ENCODE assay signal across 1 cellular context in the genomic region with DNA sequence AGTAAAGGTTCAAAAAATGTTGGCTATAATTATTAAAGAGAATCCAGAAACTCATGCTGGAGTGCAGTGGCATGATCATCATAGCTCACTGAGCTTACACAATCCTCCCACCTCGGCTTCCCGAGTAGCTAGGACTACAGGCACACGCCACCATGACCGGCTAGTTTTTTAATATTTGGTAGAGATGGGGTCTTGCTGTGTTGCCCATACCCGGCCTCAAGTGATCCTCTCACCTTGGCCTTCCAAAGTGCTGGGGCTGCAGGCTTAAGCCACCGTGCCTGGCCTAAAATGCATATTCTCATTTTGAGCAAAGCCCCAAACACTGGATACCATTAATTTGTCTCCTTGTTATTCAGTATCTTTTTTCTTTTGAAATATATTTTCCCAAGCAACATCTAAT.
TF ChIP-seq lines count a peak whose summit lies in the region.

No MANE protein-coding gene starts in this region.

TF ChIP-seq in WTC11, 78 proteins besides CTCF, POLR2A, EP300 and RAD21:
- TF ChIP-seq, protein P1, sequence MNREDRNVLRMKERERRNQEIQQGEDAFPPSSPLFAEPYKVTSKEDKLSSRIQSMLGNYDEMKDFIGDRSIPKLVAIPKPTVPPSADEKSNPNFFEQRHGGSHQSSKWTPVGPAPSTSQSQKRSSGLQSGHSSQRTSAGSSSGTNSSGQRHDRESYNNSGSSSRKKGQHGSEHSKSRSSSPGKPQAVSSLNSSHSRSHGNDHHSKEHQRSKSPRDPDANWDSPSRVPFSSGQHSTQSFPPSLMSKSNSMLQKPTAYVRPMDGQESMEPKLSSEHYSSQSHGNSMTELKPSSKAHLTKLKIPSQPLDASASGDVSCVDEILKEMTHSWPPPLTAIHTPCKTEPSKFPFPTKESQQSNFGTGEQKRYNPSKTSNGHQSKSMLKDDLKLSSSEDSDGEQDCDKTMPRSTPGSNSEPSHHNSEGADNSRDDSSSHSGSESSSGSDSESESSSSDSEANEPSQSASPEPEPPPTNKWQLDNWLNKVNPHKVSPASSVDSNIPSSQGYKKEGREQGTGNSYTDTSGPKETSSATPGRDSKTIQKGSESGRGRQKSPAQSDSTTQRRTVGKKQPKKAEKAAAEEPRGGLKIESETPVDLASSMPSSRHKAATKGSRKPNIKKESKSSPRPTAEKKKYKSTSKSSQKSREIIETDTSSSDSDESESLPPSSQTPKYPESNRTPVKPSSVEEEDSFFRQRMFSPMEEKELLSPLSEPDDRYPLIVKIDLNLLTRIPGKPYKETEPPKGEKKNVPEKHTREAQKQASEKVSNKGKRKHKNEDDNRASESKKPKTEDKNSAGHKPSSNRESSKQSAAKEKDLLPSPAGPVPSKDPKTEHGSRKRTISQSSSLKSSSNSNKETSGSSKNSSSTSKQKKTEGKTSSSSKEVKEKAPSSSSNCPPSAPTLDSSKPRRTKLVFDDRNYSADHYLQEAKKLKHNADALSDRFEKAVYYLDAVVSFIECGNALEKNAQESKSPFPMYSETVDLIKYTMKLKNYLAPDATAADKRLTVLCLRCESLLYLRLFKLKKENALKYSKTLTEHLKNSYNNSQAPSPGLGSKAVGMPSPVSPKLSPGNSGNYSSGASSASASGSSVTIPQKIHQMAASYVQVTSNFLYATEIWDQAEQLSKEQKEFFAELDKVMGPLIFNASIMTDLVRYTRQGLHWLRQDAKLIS (CRISPR knock-in tag; IDR thresholded peaks at IDR 0.05; ENCODE audit: borderline replicate concordance) = no peak
- TF ChIP-seq FOXJ3 (CRISPR knock-in tag; IDR thresholded peaks at IDR 0.05; ENCODE audit: borderline replicate concordance) (no peak), NFE2L1 (CRISPR knock-in tag; IDR thresholded peaks at IDR 0.05) (no peak), ZNF121 (CRISPR knock-in tag; IDR thresholded peaks at IDR 0.05) (peak; percentile 51; the same call in 1 of the 2 replicates), NR1H2 (CRISPR knock-in tag; IDR thresholded peaks at IDR 0.05) (no peak)
- TF ChIP-seq, protein P2, sequence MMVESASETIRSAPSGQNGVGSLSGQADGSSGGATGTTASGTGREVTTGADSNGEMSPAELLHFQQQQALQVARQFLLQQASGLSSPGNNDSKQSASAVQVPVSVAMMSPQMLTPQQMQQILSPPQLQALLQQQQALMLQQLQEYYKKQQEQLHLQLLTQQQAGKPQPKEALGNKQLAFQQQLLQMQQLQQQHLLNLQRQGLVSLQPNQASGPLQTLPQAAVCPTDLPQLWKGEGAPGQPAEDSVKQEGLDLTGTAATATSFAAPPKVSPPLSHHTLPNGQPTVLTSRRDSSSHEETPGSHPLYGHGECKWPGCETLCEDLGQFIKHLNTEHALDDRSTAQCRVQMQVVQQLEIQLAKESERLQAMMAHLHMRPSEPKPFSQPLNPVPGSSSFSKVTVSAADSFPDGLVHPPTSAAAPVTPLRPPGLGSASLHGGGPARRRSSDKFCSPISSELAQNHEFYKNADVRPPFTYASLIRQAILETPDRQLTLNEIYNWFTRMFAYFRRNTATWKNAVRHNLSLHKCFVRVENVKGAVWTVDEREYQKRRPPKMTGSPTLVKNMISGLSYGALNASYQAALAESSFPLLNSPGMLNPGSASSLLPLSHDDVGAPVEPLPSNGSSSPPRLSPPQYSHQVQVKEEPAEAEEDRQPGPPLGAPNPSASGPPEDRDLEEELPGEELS (CRISPR knock-in tag; IDR thresholded peaks at IDR 0.05) = no peak
- TF ChIP-seq, protein P3, sequence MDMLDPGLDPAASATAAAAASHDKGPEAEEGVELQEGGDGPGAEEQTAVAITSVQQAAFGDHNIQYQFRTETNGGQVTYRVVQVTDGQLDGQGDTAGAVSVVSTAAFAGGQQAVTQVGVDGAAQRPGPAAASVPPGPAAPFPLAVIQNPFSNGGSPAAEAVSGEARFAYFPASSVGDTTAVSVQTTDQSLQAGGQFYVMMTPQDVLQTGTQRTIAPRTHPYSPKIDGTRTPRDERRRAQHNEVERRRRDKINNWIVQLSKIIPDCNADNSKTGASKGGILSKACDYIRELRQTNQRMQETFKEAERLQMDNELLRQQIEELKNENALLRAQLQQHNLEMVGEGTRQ (CRISPR knock-in tag; IDR thresholded peaks at IDR 0.05) = no peak
- TF ChIP-seq, protein P4, sequence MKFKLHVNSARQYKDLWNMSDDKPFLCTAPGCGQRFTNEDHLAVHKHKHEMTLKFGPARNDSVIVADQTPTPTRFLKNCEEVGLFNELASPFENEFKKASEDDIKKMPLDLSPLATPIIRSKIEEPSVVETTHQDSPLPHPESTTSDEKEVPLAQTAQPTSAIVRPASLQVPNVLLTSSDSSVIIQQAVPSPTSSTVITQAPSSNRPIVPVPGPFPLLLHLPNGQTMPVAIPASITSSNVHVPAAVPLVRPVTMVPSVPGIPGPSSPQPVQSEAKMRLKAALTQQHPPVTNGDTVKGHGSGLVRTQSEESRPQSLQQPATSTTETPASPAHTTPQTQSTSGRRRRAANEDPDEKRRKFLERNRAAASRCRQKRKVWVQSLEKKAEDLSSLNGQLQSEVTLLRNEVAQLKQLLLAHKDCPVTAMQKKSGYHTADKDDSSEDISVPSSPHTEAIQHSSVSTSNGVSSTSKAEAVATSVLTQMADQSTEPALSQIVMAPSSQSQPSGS (CRISPR knock-in tag; IDR thresholded peaks at IDR 0.05; ENCODE audit: borderline replicate concordance, low read depth) = no peak
- TF ChIP-seq, protein P5, sequence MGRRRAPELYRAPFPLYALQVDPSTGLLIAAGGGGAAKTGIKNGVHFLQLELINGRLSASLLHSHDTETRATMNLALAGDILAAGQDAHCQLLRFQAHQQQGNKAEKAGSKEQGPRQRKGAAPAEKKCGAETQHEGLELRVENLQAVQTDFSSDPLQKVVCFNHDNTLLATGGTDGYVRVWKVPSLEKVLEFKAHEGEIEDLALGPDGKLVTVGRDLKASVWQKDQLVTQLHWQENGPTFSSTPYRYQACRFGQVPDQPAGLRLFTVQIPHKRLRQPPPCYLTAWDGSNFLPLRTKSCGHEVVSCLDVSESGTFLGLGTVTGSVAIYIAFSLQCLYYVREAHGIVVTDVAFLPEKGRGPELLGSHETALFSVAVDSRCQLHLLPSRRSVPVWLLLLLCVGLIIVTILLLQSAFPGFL (CRISPR knock-in tag; IDR thresholded peaks at IDR 0.05; ENCODE audit: borderline replicate concordance) = no peak
